In the genomic region with DNA sequence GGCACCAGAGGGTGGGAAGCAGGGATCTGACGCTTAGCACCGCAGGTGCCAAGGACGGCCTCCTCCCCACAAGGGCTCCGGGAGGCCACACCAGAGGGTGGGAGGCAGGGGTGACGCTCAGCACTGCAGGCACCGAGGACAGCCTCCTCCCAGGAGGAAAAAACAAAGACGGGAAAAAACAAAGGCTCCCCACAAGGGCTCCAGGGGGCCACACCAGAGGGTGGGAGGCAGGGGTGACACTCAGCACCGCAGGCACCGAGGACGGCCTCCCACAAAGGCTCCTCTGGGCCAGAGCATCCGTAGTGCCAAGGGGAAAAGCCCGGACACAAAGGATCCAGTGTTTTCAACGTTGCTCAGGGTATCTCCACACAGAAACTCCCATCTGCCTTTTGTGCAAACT, we compare ENCODE assay signal across 24 cellular contexts. TPM values are rescaled to one million over a fixed set of nuclear protein-coding genes. Genes with fewer than 3 reads are reported as not detected.
DNase-seq lines count a peak whose midpoint lies in the region; ATAC-seq, FAIRE-seq and TF ChIP-seq lines count a peak whose summit lies in the region.
"Had no signal": no experiment of that assay in that cellular context is flagged by ENCODE, and none has a peak within 500 bp of the region (broad histone marks: within the 10 kb centered on the region; RNA-seq: fewer than 3 reads in every experiment).

No MANE protein-coding gene starts in this region.

- H3K9me3 ChIP-seq in body of pancreas (no peaks in the 10 kb centered on the region), HepG2 (ENCODE audit: low read length) (no peaks in the 10 kb centered on the region), adrenal gland (replicated peaks in 1 of 3) (no peaks in the 10 kb centered on the region)
- H3K9me3 ChIP-seq: heart right ventricle, neutrophil, thoracic aorta had no signal

- ATAC-seq in body of pancreas, result peak; percentile 58
- no peak for ATAC-seq in HepG2
- ATAC-seq: esophagus mucosa, heart right ventricle, K562 had no signal

- H3K27ac ChIP-seq in body of pancreas, result peak overlapping the region; percentile 2 to 83 (median 78)
- no peak overlapping the region for H3K27ac ChIP-seq in HepG2 (ENCODE audit: extremely low read length, insufficient read depth, low read length)
- H3K27ac ChIP-seq in adrenal gland, result no peak overlapping the region
- H3K27ac ChIP-seq: 22Rv1, heart right ventricle, HL-60, neutrophil, SJSA1, thoracic aorta had no signal

- WGBS in body of pancreas, 2 donors, result 60 to 62% methylated on average over 12 to 13 of the region's 13 CpGs
- 67% methylated on average over 12 of the region's 13 CpGs for WGBS in HepG2 (ENCODE audit: low lambda C conversion rate)
- WGBS in adrenal gland, 4 donors, result 80 to 85% (median 81%) methylated on average over 13 of the region's 13 CpGs

- H4K20me1 ChIP-seq in HepG2 (ENCODE audit: insufficient read depth, low read length), result peaks cover 9% of the 10 kb centered on the region

- POLR2A ChIA-PET in HepG2 (lab: Yijun Ruan, JAX), result no interaction called here

- TF ChIP-seq CTCF in body of pancreas (IDR thresholded peaks at IDR 0.05) (no peak), HepG2 (CRISPR knock-in tag; IDR thresholded peaks at IDR 0.05) (no peak), adrenal gland (IDR thresholded peaks at IDR 0.05) (no peak), progenitor cell of endocrine pancreas (IDR thresholded peaks at IDR 0.05; ENCODE audit: unreplicated experiment) (no peak)

- CTCF ChIA-PET in HepG2 (lab: Yijun Ruan, JAX; ENCODE audit: low intra/inter-chr PET ratio, low total read pairs), result no interaction called here

- no peaks in the 10 kb centered on the region for H3K27me3 Mint-ChIP-seq in progenitor cell of endocrine pancreas

- H3K9me3 Mint-ChIP-seq in progenitor cell of endocrine pancreas (ENCODE audit: low read depth), result peaks cover 4% of the 10 kb centered on the region
- H3K9me3 Mint-ChIP-seq: memory B cell had no signal

- TF ChIP-seq EP300 in HepG2 (IDR thresholded peaks at IDR 0.05; ENCODE audit: low read depth in 2 of 2, low read length in 2 of 2), result no peak
- TF ChIP-seq EP300 in HepG2 (CRISPR knock-in tag; IDR thresholded peaks at IDR 0.05; ENCODE audit: borderline replicate concordance), result no peak

- no peak overlapping the region for H3K4me3 Mint-ChIP-seq in progenitor cell of endocrine pancreas (ENCODE audit: low read depth)
- H3K4me3 Mint-ChIP-seq: memory B cell had no signal

- peak; percentile 91 for DNase-seq in Ammon's horn (ENCODE audit: low spot score)
- peak in 3 of 4 donors; percentile 21 to 35 (median 33) for DNase-seq in body of pancreas
- no peak for DNase-seq in HepG2 (ENCODE audit: low spot score)
- DNase-seq in posterior cingulate gyrus, result peak in 9 of 10 donors; percentile 57 to 97 (median 77)
- no peak for DNase-seq in NCI-H1092 treated with DMSO at 0.1 percent for 48 hours (lab: John Stamatoyannopoulos, UW)
- no peak for DNase-seq in NCI-H2081 (lab: John Stamatoyannopoulos, UW)
- DNase-seq in adrenal gland, result no peak
- no peak for DNase-seq in progenitor cell of endocrine pancreas (ENCODE audit: low spot score, unreplicated experiment)
- DNase-seq: activated CD4-positive, alpha-beta T cell treated with anti-CD3 and anti-CD28 coated beads for 1 hour; activated effector memory CD4-positive, alpha-beta T cell treated with anti-CD3 and anti-CD28 coated beads, Interleukin-2, amount 50 U/mL, for 16 hours; DMS153; heart right ventricle; NCI-H2107; NCI-H526 treated with DMSO at 0.1 percent for 48 hours; stimulated activated CD4-positive, alpha-beta T cell treated with anti-CD3 and anti-CD28 coated beads, Interleukin-4, amount 100 ng/mL, for 1 hour; T-helper 9 cell had no signal

- no peaks in the 10 kb centered on the region for H3K36me3 ChIP-seq in body of pancreas (replicated peaks in 1 of 2; ENCODE audit: insufficient read depth in 1 of 2, low read depth in 2 of 2)
- no peaks in the 10 kb centered on the region for H3K36me3 ChIP-seq in HepG2 (replicated peaks in 1 of 2; ENCODE audit: control insufficient read depth in 1 of 2, insufficient read depth in 2 of 2, low read length in 2 of 2)
- H3K36me3 ChIP-seq in adrenal gland (replicated peaks in 1 of 2), result no peaks in the 10 kb centered on the region
- H3K36me3 ChIP-seq: heart right ventricle, neutrophil, thoracic aorta had no signal

- in situ Hi-C loops in HepG2 (cut with HindIII; ENCODE audit: extremely low pct_ligation_motif_present, low pct_unique_long_range_greater_than_20kb), result no loop called here

- no TSS peak for BruUV-seq in HepG2 (replicated peaks; lab: Mats Ljungman, UMichigan)

- intact Hi-C loops in body of pancreas (cut with DNase I), result no loop called here
- intact Hi-C loops in HepG2 (cut with micrococcal nuclease; ENCODE audit: unreplicated experiment), result no loop called here
- intact Hi-C loops in posterior cingulate gyrus (cut with DNase I), result loop anchor here (5.0 kb wide), 1 partner anchor 37 kb away; no protein-coding TSS in a partner anchor
- intact Hi-C loops in adrenal gland (cut with DNase I), result no loop called here

- peak overlapping the region; percentile 33; the same call in 1 of the 2 replicates for H3K4me2 ChIP-seq in HepG2 (ENCODE audit: low read depth, low read length)

- H3K79me2 ChIP-seq in HepG2 (ENCODE audit: insufficient read depth, low read length), result peaks cover 17% of the 10 kb centered on the region

- H2AFZ ChIP-seq in HepG2 (ENCODE audit: low read length), result no peak overlapping the region

- no peak overlapping the region for H3K9ac ChIP-seq in HepG2 (ENCODE audit: insufficient read depth, low read depth, low read length)

- no peak overlapping the region for H3K27ac Mint-ChIP-seq in progenitor cell of endocrine pancreas
- H3K27ac Mint-ChIP-seq: memory B cell had no signal

- FAIRE-seq in HepG2 (lab: Jason Lieb, UNC), result no peak
- FAIRE-seq: K562 had no signal

- H3K4me3 ChIP-seq in body of pancreas (no peak overlapping the region), HepG2 (replicated peaks in 1 of 3; ENCODE audit: insufficient read depth in 1 of 3, low read depth in 2 of 3, low read length in 3 of 3) (no peak overlapping the region), adrenal gland (no peak overlapping the region)
- H3K4me3 ChIP-seq: heart right ventricle, K562, SJSA1, thoracic aorta had no signal

- no peak for TF ChIP-seq POLR2A in body of pancreas (IDR thresholded peaks at IDR 0.05)
- TF ChIP-seq POLR2A in HepG2 (IDR thresholded peaks at IDR 0.05; ENCODE audit: insufficient read depth in 1 of 2, low read depth in 2 of 2, low read length in 2 of 2), result no peak
- no peak for TF ChIP-seq POLR2A in adrenal gland (IDR thresholded peaks at IDR 0.05)

- peaks cover 3% of the 10 kb centered on the region for H3K36me3 Mint-ChIP-seq in progenitor cell of endocrine pancreas (ENCODE audit: insufficient read depth)
- H3K36me3 Mint-ChIP-seq: memory B cell had no signal

- peaks cover 46% of the 10 kb centered on the region for H3K4me1 ChIP-seq in body of pancreas
- H3K4me1 ChIP-seq in HepG2 (ENCODE audit: insufficient read depth, low read length), result peaks cover 35% of the 10 kb centered on the region
- peaks cover 0 to 22% of the 10 kb centered on the region in 2 donors for H3K4me1 ChIP-seq in adrenal gland (replicated peaks in 1 of 2)

- H3K27me3 ChIP-seq in body of pancreas, result no peaks in the 10 kb centered on the region
- H3K27me3 ChIP-seq in HepG2 (ENCODE audit: control insufficient read depth in 1 of 2, insufficient read depth in 2 of 2, low read length in 2 of 2), result no peaks in the 10 kb centered on the region
- H3K27me3 ChIP-seq in adrenal gland, result no peaks in the 10 kb centered on the region
- H3K27me3 ChIP-seq: heart right ventricle, SJSA1 had no signal

- peaks cover 35% of the 10 kb centered on the region for H3K4me1 Mint-ChIP-seq in progenitor cell of endocrine pancreas (ENCODE audit: low read depth)

- no peak for TF ChIP-seq RAD21 in HepG2 (CRISPR knock-in tag; IDR thresholded peaks at IDR 0.05)

TF ChIP-seq in HepG2, 621 proteins besides CTCF, POLR2A, EP300 and RAD21 (continues in another document):
- TF ChIP-seq, protein P1, sequence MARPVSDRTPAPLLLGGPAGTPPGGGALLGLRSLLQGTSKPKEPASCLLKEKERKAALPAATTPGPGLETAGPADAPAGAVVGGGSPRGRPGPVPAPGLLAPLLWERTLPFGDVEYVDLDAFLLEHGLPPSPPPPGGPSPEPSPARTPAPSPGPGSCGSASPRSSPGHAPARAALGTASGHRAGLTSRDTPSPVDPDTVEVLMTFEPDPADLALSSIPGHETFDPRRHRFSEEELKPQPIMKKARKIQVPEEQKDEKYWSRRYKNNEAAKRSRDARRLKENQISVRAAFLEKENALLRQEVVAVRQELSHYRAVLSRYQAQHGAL (CRISPR knock-in tag; IDR thresholded peaks at IDR 0.05; ENCODE audit: not compliant biosample characterization), result no peak
- TF ChIP-seq DNMT1 (CRISPR knock-in tag; IDR thresholded peaks at IDR 0.05) (no peak), ZNF383 (CRISPR knock-in tag; IDR thresholded peaks at IDR 0.05; ENCODE audit: borderline replicate concordance) (no peak)

RNA-seq across cellular contexts. Expression of gene DIP2C, which starts 25.6 kb away (rescaled TPM):
- 10 to 100 TPM in 1 of 2 donors, 1 to 10 TPM in 1; 9.6 to 11.9 TPM for total RNA-seq in body of pancreas
- 2.2 and 2.7 TPM in 2 replicates for total RNA-seq in HepG2 (2016; rRNA removed; fragmentation: Illumina TruSeq; extraction: Trizol)
- total RNA-seq in HepG2 (2016; cell fraction: cytosol; rRNA removed; fragmentation: Illumina TruSeq; extraction: Trizol; ENCODE audit: low read depth), result 4.0 and 4.2 TPM in 2 replicates
- total RNA-seq in HepG2 (2016; cell fraction: insoluble cytoplasmic fraction; rRNA removed; fragmentation: Illumina TruSeq; extraction: Trizol), result 2.2 and 2.3 TPM in 2 replicates
- total RNA-seq in HepG2 (2016; cell fraction: membrane; rRNA removed; fragmentation: Illumina TruSeq; extraction: Trizol), result 2.5 and 3.0 TPM in 2 replicates
- 2.7 and 3.4 TPM in 2 replicates for total RNA-seq in HepG2 (2016; cell fraction: nucleus; rRNA removed; fragmentation: Illumina TruSeq; extraction: Trizol)
- 2.7 and 3.0 TPM in 2 replicates for polyA plus RNA-seq in HepG2 (2011; rRNA removed)
- 2.9 and 3.2 TPM in 2 replicates for polyA plus RNA-seq in HepG2 (2011; cell fraction: cytosol; rRNA removed)
- polyA plus RNA-seq in HepG2 (2011; cell fraction: nucleus; rRNA removed), result 8.3 and 9.5 TPM in 2 replicates
- 3.6 and 4.9 TPM in 2 replicates for polyA plus RNA-seq in HepG2 (2012)
- 0.23 TPM in 2 replicates for polyA plus RNA-seq in HepG2 (2016; cell fraction: cytosol; fragmentation: Illumina TruSeq; extraction: Trizol; ENCODE audit: low read depth)
- 2.0 and 2.4 TPM in 2 replicates for polyA plus RNA-seq in HepG2 (2016; cell fraction: insoluble cytoplasmic fraction; fragmentation: Illumina TruSeq; extraction: Trizol; ENCODE audit: low read depth)
- 0.55 and 0.69 TPM in 2 replicates for polyA plus RNA-seq in HepG2 (2016; cell fraction: membrane; fragmentation: Illumina TruSeq; extraction: Trizol; ENCODE audit: low read depth)
- polyA plus RNA-seq in HepG2 (2016; cell fraction: nucleus; fragmentation: Illumina TruSeq; extraction: Trizol; ENCODE audit: insufficient read depth, low read depth), result 4.2 and 4.7 TPM in 2 replicates
- polyA minus RNA-seq in HepG2 (2011; rRNA and poly(A)+ RNA removed; ENCODE audit: low replicate concordance), result 0.70 and 7.2 TPM in 2 replicates
- 3.9 and 4.3 TPM in 2 replicates for polyA minus RNA-seq in HepG2 (2011; cell fraction: cytosol; rRNA and poly(A)+ RNA removed)
- polyA minus RNA-seq in HepG2 (2011; cell fraction: nucleus; rRNA and poly(A)+ RNA removed), result 7.5 and 9.1 TPM in 2 replicates
- 10 to 100 TPM; 13.8 to 23.9 (median 22.3) TPM for total RNA-seq in adrenal gland
- 10 to 100 TPM in 1 of 3 donors, 1 to 10 TPM in 2; 5.9 to 12.2 (median 8.9) TPM for polyA plus RNA-seq in adrenal gland
- total RNA-seq in progenitor cell of endocrine pancreas, result 26.3 and 27.2 TPM in 2 replicates
- total RNA-seq: K562 had no signal

Comparison
In these comparisons a context has a peak if more than half of its experiments do, and no peak if none do; other contexts are left out.
1. DNase-seq: peak in Ammon's horn (single experiment), body of pancreas (3 of 4) and posterior cingulate gyrus (9 of 10); none in HepG2 (single experiment), NCI-H1092 treated with DMSO at 0.1 percent for 48 hours (single experiment), NCI-H2081 (0 of 2), adrenal gland (0 of 7) and progenitor cell of endocrine pancreas (single experiment).
2. H3K27ac ChIP-seq: peak in body of pancreas (4 of 4); none in HepG2 (single experiment) and adrenal gland (0 of 5).